17 cellular contexts compared by ENCODE assay signal in the genomic region with DNA sequence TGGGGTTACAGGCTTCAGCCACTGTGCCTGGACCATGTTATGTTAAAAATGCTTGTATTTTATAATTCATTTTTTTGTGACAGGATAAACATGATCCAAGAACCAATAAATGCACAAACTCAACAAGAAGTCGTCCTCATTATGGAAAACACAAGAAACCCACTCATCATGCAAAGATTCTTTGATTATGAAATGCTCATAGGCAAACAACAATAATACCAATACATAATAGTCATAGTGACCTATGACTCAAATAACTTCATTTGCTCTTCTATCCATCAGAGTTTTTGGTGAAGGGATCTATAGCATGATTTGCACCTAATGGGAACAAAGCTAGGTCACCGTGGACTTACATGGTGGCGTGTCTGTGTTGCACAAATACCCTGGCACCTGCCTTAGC.
A peak's percentile ranks its signal among the peaks of the same experiment; 100 is the strongest.
DNase-seq lines count a peak whose midpoint lies in the region; ATAC-seq and TF ChIP-seq lines count a peak whose summit lies in the region.
"Had no signal": no experiment of that assay in that cellular context is flagged by ENCODE, and none has a peak within 500 bp of the region (broad histone marks: within the 10 kb centered on the region; RNA-seq: fewer than 3 reads in every experiment).

No MANE protein-coding gene starts in this region.

- no peak overlapping the region for H3K18ac ChIP-seq in trophoblast cell (ENCODE audit: low read length)

- H3K4me1 ChIP-seq in smooth muscle cell (ENCODE audit: low read depth): peaks cover 8% of the 10 kb centered on the region
- no peaks in the 10 kb centered on the region for H3K4me1 ChIP-seq in trophoblast cell (ENCODE audit: control insufficient read depth in 1 of 2, insufficient read depth in 2 of 2, low read length in 2 of 2)
- H3K4me1 ChIP-seq: SJSA1 had no signal

- no peaks in the 10 kb centered on the region for H3F3A ChIP-seq in smooth muscle cell (ENCODE audit: low read depth)

- H3K4me2 ChIP-seq in smooth muscle cell (no peak overlapping the region), trophoblast cell (ENCODE audit: low read length) (no peak overlapping the region)

- H2AFZ ChIP-seq in smooth muscle cell (ENCODE audit: low read depth) (no peak overlapping the region), trophoblast cell (ENCODE audit: insufficient read depth, low read length, poor library complexity) (no peak overlapping the region)

- H4K20me1 ChIP-seq in smooth muscle cell (ENCODE audit: low read depth): peaks cover 40% of the 10 kb centered on the region

- H3K79me2 ChIP-seq in smooth muscle cell (ENCODE audit: low read depth) (no peaks in the 10 kb centered on the region), trophoblast cell (ENCODE audit: control insufficient read depth, insufficient read depth, low read length, poor library complexity) (no peaks in the 10 kb centered on the region)

- H4K8ac ChIP-seq in trophoblast cell (ENCODE audit: low read depth, low read length): no peak overlapping the region

- TF ChIP-seq CTCF in fibroblast of villous mesenchyme (IDR thresholded peaks at IDR 0.05; ENCODE audit: insufficient read depth, low read depth, low read length) (no peak), smooth muscle cell (IDR thresholded peaks at IDR 0.05; ENCODE audit: borderline replicate concordance, insufficient read depth, poor library complexity, severe bottlenecking) (no peak)

- no peak overlapping the region for H2AK5ac ChIP-seq in trophoblast cell (ENCODE audit: low read length)

- H3K23ac ChIP-seq in trophoblast cell (ENCODE audit: low read length): no peak overlapping the region

- H2BK12ac ChIP-seq in trophoblast cell (ENCODE audit: low read length): no peak overlapping the region

- no peak overlapping the region for H3K9ac ChIP-seq in SK-N-MC (ENCODE audit: insufficient read length)
- no peak overlapping the region for H3K9ac ChIP-seq in smooth muscle cell (ENCODE audit: low read depth)
- no peak overlapping the region for H3K9ac ChIP-seq in trophoblast cell (ENCODE audit: low read length)

- H2BK5ac ChIP-seq in trophoblast cell (ENCODE audit: low read depth, low read length, poor library complexity): no peak overlapping the region

- H3K79me1 ChIP-seq in trophoblast cell (ENCODE audit: low read length): no peaks in the 10 kb centered on the region

- no peak overlapping the region for H4K12ac ChIP-seq in trophoblast cell (ENCODE audit: low read depth, low read length)

- H3K27ac ChIP-seq in SK-N-MC (peak overlapping the region; percentile 83), smooth muscle cell (ENCODE audit: low read depth) (peak overlapping the region; percentile 40), trophoblast cell (ENCODE audit: low read depth, low read length) (no peak overlapping the region)
- H3K27ac ChIP-seq: SJSA1 had no signal

- WGBS in smooth muscle cell (ENCODE audit: low lambda C conversion rate): 98% methylated on average over 3 of the region's 3 CpGs
- WGBS in trophoblast cell (ENCODE audit: extremely low coverage, insufficient coverage, insufficient read length): no CpG with 5 or more reads among the region's 3 CpGs

- H3K36me3 ChIP-seq in SK-N-MC (ENCODE audit: insufficient read depth, low read length) (no peaks in the 10 kb centered on the region), smooth muscle cell (ENCODE audit: low read depth) (no peaks in the 10 kb centered on the region), trophoblast cell (ENCODE audit: control insufficient read depth in 1 of 2, insufficient read depth in 2 of 2, low read length in 2 of 2) (no peaks in the 10 kb centered on the region)
- H3K36me3 ChIP-seq: SJSA1 had no signal

- ATAC-seq in HG03378 (IDR thresholded peaks at IDR 0.05; ENCODE audit: unreplicated experiment): no peak
- ATAC-seq: Right ventricle myocardium inferior had no signal

- peak overlapping the region; percentile 43; the same call in 1 of the 2 replicates for H3K4me3 ChIP-seq in SK-N-MC
- H3K4me3 ChIP-seq in fibroblast of villous mesenchyme (ENCODE audit: low read depth, low read length): no peak overlapping the region
- no peak overlapping the region for H3K4me3 ChIP-seq in smooth muscle cell
- H3K4me3 ChIP-seq in trophoblast cell (ENCODE audit: low read depth, low read length): no peak overlapping the region
- H3K4me3 ChIP-seq: SJSA1 had no signal

- no peak overlapping the region for H2BK120ac ChIP-seq in trophoblast cell (ENCODE audit: insufficient read depth, low read length, poor library complexity)

- H3K9me3 ChIP-seq in SK-N-MC (ENCODE audit: low read depth, low read length) (no peaks in the 10 kb centered on the region), smooth muscle cell (replicated peaks; ENCODE audit: low read depth) (no peaks in the 10 kb centered on the region), trophoblast cell (ENCODE audit: insufficient read depth, low read depth, low read length) (no peaks in the 10 kb centered on the region)
- H3K9me3 ChIP-seq: SJSA1 had no signal

- DNase-seq in EL: peak; percentile 7
- no peak for DNase-seq in SK-N-MC (ENCODE audit: low read depth, low spot score)
- peak; percentile 21 for DNase-seq in fibroblast of villous mesenchyme (ENCODE audit: low read depth)
- DNase-seq in smooth muscle cell (lab: John Stamatoyannopoulos, UW; ENCODE audit: unreplicated experiment): no peak
- DNase-seq in trophoblast cell: no peak
- DNase-seq in DMS53 (lab: John Stamatoyannopoulos, UW): no peak
- DNase-seq: MV-4-11, NCI-H1105 treated with DMSO at 0.1 percent for 48 hours, NCI-H1694, NCI-H2081, NCI-H2171, NCI-H345, NCI-H524 treated with DMSO at 0.1 percent for 48 hours, NCI-H82 had no signal

- no peak overlapping the region for H3K14ac ChIP-seq in trophoblast cell (ENCODE audit: low read length)

- H3K27me3 ChIP-seq in smooth muscle cell (ENCODE audit: low read depth) (no peaks in the 10 kb centered on the region), trophoblast cell (ENCODE audit: insufficient read depth, low read length) (no peaks in the 10 kb centered on the region)
- H3K27me3 ChIP-seq: SJSA1 had no signal

- no peak overlapping the region for H3K4ac ChIP-seq in trophoblast cell (ENCODE audit: low read depth, low read length)

- H4K91ac ChIP-seq in trophoblast cell (ENCODE audit: low read depth, low read length): no peak overlapping the region

Comparison
In these comparisons a context has a peak if more than half of its experiments do, and no peak if none do; other contexts are left out.
1. DNase-seq: peak in EL (single experiment) and fibroblast of villous mesenchyme (single experiment); none in SK-N-MC (single experiment), smooth muscle cell (single experiment), trophoblast cell (0 of 2) and DMS53 (single experiment).